In the genomic region with DNA sequence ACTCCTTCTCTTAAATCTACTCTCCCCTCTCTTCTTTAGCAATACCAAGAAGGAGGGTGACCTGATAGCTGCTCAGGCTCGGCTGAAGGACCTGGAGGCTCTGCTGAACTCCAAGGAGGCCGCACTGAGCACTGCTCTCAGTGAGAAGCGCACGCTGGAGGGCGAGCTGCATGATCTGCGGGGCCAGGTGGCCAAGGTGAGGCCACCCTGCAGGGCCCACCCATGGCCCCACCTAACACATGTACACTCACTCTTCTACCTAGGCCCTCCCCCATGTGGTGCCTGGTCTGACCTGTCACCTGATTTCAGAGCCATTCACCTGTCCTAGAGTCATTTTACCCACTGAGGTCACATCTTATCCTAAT, we compare ENCODE assay signal across 1 cellular context.
TF ChIP-seq lines count a peak whose summit lies in the region.

No MANE protein-coding gene starts in this region.

TF ChIP-seq in HepG2, 621 proteins besides CTCF, POLR2A, EP300 and RAD21 (continued from another document and continues in another):
- TF ChIP-seq, protein P1, sequence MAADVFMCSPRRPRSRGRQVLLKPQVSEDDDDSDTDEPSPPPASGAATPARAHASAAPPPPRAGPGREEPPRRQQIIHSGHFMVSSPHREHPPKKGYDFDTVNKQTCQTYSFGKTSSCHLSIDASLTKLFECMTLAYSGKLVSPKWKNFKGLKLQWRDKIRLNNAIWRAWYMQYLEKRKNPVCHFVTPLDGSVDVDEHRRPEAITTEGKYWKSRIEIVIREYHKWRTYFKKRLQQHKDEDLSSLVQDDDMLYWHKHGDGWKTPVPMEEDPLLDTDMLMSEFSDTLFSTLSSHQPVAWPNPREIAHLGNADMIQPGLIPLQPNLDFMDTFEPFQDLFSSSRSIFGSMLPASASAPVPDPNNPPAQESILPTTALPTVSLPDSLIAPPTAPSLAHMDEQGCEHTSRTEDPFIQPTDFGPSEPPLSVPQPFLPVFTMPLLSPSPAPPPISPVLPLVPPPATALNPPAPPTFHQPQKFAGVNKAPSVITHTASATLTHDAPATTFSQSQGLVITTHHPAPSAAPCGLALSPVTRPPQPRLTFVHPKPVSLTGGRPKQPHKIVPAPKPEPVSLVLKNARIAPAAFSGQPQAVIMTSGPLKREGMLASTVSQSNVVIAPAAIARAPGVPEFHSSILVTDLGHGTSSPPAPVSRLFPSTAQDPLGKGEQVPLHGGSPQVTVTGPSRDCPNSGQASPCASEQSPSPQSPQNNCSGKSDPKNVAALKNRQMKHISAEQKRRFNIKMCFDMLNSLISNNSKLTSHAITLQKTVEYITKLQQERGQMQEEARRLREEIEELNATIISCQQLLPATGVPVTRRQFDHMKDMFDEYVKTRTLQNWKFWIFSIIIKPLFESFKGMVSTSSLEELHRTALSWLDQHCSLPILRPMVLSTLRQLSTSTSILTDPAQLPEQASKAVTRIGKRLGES (CRISPR knock-in tag; IDR thresholded peaks at IDR 0.05; ENCODE audit: borderline replicate concordance): no peak
- TF ChIP-seq, protein P2, sequence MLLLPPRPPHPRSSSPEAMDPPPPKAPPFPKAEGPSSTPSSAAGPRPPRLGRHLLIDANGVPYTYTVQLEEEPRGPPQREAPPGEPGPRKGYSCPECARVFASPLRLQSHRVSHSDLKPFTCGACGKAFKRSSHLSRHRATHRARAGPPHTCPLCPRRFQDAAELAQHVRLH (CRISPR knock-in tag; IDR thresholded peaks at IDR 0.05; ENCODE audit: borderline replicate concordance, low read depth): no peak
- TF ChIP-seq ESRRA (CRISPR knock-in tag; IDR thresholded peaks at IDR 0.05; ENCODE audit: low read depth) (no peak), ZNF337 (CRISPR knock-in tag; IDR thresholded peaks at IDR 0.05; ENCODE audit: borderline replicate concordance, low read depth) (no peak), PHB2 (IDR thresholded peaks at IDR 0.05; ENCODE audit: partially characterized antibody) (no peak), ZBTB21 (CRISPR knock-in tag; IDR thresholded peaks at IDR 0.05) (no peak), ONECUT2 (CRISPR knock-in tag; IDR thresholded peaks at IDR 0.05) (no peak), ZNF709 (CRISPR knock-in tag; IDR thresholded peaks at IDR 0.05) (no peak), NFKBIZ (CRISPR knock-in tag; IDR thresholded peaks at IDR 0.05) (0 out of 2 replicates have a peak, but pooled peaks have one; percentile 3), ZBTB1 (CRISPR knock-in tag; IDR thresholded peaks at IDR 0.05; ENCODE audit: borderline replicate concordance) (no peak), MTA1 (CRISPR knock-in tag; IDR thresholded peaks at IDR 0.05; ENCODE audit: borderline replicate concordance) (0 out of 2 replicates have a peak, but pooled peaks have one; percentile 22), ATRX (CRISPR knock-in tag; IDR thresholded peaks at IDR 0.05; ENCODE audit: borderline replicate concordance) (no peak), HDAC2 (CRISPR knock-in tag; IDR thresholded peaks at IDR 0.05) (no peak), POLR2AphosphoS2 (IDR thresholded peaks at IDR 0.05; ENCODE audit: low read depth, low read length) (no peak), KLF6 (CRISPR knock-in tag; IDR thresholded peaks at IDR 0.05) (no peak), ZNF34 (CRISPR knock-in tag; IDR thresholded peaks at IDR 0.05; ENCODE audit: borderline replicate concordance) (no peak), EED (CRISPR knock-in tag; IDR thresholded peaks at IDR 0.05) (no peak), ZNF776 (CRISPR knock-in tag; IDR thresholded peaks at IDR 0.05) (no peak), POGZ (CRISPR knock-in tag; IDR thresholded peaks at IDR 0.05) (no peak), LCORL (IDR thresholded peaks at IDR 0.05) (no peak), LCORL (CRISPR knock-in tag; IDR thresholded peaks at IDR 0.05) (no peak; the same call in 1 of the 2 replicates), ZNF75D (CRISPR knock-in tag; IDR thresholded peaks at IDR 0.05; ENCODE audit: borderline replicate concordance) (no peak), ZKSCAN8 (CRISPR knock-in tag; IDR thresholded peaks at IDR 0.05; ENCODE audit: borderline replicate concordance) (no peak), TBX2 (CRISPR knock-in tag; IDR thresholded peaks at IDR 0.05; ENCODE audit: borderline replicate concordance) (no peak), HNRNPL (IDR thresholded peaks at IDR 0.05; ENCODE audit: low read depth, low read length) (no peak), THAP11 (CRISPR knock-in tag; IDR thresholded peaks at IDR 0.05) (no peak), SAFB2 (CRISPR knock-in tag; IDR thresholded peaks at IDR 0.05; ENCODE audit: borderline replicate concordance, low read depth) (no peak), ZNF230 (CRISPR knock-in tag; IDR thresholded peaks at IDR 0.05) (0 out of 2 replicates have a peak, but pooled peaks have one; percentile 22), SALL1 (CRISPR knock-in tag; IDR thresholded peaks at IDR 0.05) (no peak), PITX1 (CRISPR knock-in tag; IDR thresholded peaks at IDR 0.05) (no peak)
- TF ChIP-seq, protein P3, sequence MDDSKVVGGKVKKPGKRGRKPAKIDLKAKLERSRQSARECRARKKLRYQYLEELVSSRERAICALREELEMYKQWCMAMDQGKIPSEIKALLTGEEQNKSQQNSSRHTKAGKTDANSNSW (CRISPR knock-in tag; IDR thresholded peaks at IDR 0.05; ENCODE audit: borderline replicate concordance): no peak
- TF ChIP-seq, protein P4, sequence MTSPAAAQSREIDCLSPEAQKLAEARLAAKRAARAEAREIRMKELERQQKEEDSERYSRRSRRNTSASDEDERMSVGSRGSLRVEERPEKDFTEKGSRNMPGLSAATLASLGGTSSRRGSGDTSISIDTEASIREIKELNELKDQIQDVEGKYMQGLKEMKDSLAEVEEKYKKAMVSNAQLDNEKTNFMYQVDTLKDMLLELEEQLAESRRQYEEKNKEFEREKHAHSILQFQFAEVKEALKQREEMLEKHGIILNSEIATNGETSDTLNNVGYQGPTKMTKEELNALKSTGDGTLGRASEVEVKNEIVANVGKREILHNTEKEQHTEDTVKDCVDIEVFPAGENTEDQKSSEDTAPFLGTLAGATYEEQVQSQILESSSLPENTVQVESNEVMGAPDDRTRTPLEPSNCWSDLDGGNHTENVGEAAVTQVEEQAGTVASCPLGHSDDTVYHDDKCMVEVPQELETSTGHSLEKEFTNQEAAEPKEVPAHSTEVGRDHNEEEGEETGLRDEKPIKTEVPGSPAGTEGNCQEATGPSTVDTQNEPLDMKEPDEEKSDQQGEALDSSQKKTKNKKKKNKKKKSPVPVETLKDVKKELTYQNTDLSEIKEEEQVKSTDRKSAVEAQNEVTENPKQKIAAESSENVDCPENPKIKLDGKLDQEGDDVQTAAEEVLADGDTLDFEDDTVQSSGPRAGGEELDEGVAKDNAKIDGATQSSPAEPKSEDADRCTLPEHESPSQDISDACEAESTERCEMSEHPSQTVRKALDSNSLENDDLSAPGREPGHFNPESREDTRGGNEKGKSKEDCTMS (CRISPR knock-in tag; conservative IDR thresholded peaks at IDR 0.05): no peak
- TF ChIP-seq, protein P5, sequence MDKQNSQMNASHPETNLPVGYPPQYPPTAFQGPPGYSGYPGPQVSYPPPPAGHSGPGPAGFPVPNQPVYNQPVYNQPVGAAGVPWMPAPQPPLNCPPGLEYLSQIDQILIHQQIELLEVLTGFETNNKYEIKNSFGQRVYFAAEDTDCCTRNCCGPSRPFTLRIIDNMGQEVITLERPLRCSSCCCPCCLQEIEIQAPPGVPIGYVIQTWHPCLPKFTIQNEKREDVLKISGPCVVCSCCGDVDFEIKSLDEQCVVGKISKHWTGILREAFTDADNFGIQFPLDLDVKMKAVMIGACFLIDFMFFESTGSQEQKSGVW (CRISPR knock-in tag; IDR thresholded peaks at IDR 0.05; ENCODE audit: borderline replicate concordance): no peak; the same call in 1 of the 2 replicates
- TF ChIP-seq, protein P6, sequence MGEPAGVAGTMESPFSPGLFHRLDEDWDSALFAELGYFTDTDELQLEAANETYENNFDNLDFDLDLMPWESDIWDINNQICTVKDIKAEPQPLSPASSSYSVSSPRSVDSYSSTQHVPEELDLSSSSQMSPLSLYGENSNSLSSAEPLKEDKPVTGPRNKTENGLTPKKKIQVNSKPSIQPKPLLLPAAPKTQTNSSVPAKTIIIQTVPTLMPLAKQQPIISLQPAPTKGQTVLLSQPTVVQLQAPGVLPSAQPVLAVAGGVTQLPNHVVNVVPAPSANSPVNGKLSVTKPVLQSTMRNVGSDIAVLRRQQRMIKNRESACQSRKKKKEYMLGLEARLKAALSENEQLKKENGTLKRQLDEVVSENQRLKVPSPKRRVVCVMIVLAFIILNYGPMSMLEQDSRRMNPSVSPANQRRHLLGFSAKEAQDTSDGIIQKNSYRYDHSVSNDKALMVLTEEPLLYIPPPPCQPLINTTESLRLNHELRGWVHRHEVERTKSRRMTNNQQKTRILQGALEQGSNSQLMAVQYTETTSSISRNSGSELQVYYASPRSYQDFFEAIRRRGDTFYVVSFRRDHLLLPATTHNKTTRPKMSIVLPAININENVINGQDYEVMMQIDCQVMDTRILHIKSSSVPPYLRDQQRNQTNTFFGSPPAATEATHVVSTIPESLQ (CRISPR knock-in tag; conservative IDR thresholded peaks at IDR 0.05): no peak
- TF ChIP-seq, protein P7, sequence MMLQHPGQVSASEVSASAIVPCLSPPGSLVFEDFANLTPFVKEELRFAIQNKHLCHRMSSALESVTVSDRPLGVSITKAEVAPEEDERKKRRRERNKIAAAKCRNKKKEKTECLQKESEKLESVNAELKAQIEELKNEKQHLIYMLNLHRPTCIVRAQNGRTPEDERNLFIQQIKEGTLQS (CRISPR knock-in tag; IDR thresholded peaks at IDR 0.05): no peak
- TF ChIP-seq, protein P8, sequence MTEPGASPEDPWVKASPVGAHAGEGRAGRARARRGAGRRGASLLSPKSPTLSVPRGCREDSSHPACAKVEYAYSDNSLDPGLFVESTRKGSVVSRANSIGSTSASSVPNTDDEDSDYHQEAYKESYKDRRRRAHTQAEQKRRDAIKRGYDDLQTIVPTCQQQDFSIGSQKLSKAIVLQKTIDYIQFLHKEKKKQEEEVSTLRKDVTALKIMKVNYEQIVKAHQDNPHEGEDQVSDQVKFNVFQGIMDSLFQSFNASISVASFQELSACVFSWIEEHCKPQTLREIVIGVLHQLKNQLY (CRISPR knock-in tag; IDR thresholded peaks at IDR 0.05): no peak
- TF ChIP-seq, protein P9, sequence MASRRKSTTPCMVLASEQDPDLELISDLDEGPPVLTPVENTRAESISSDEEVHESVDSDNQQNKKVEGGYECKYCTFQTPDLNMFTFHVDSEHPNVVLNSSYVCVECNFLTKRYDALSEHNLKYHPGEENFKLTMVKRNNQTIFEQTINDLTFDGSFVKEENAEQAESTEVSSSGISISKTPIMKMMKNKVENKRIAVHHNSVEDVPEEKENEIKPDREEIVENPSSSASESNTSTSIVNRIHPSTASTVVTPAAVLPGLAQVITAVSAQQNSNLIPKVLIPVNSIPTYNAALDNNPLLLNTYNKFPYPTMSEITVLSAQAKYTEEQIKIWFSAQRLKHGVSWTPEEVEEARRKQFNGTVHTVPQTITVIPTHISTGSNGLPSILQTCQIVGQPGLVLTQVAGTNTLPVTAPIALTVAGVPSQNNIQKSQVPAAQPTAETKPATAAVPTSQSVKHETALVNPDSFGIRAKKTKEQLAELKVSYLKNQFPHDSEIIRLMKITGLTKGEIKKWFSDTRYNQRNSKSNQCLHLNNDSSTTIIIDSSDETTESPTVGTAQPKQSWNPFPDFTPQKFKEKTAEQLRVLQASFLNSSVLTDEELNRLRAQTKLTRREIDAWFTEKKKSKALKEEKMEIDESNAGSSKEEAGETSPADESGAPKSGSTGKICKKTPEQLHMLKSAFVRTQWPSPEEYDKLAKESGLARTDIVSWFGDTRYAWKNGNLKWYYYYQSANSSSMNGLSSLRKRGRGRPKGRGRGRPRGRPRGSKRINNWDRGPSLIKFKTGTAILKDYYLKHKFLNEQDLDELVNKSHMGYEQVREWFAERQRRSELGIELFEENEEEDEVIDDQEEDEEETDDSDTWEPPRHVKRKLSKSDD (CRISPR knock-in tag; IDR thresholded peaks at IDR 0.05; ENCODE audit: low read depth): no peak
- TF ChIP-seq, protein P10, sequence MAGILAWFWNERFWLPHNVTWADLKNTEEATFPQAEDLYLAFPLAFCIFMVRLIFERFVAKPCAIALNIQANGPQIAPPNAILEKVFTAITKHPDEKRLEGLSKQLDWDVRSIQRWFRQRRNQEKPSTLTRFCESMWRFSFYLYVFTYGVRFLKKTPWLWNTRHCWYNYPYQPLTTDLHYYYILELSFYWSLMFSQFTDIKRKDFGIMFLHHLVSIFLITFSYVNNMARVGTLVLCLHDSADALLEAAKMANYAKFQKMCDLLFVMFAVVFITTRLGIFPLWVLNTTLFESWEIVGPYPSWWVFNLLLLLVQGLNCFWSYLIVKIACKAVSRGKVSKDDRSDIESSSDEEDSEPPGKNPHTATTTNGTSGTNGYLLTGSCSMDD (CRISPR knock-in tag; IDR thresholded peaks at IDR 0.05): no peak
- TF ChIP-seq, protein P11, sequence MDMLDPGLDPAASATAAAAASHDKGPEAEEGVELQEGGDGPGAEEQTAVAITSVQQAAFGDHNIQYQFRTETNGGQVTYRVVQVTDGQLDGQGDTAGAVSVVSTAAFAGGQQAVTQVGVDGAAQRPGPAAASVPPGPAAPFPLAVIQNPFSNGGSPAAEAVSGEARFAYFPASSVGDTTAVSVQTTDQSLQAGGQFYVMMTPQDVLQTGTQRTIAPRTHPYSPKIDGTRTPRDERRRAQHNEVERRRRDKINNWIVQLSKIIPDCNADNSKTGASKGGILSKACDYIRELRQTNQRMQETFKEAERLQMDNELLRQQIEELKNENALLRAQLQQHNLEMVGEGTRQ (IDR thresholded peaks at IDR 0.05; ENCODE audit: low read depth, low read length): no peak
- TF ChIP-seq, protein P11 (CRISPR knock-in tag; IDR thresholded peaks at IDR 0.05; ENCODE audit: borderline replicate concordance): no peak
- TF ChIP-seq, protein P12, sequence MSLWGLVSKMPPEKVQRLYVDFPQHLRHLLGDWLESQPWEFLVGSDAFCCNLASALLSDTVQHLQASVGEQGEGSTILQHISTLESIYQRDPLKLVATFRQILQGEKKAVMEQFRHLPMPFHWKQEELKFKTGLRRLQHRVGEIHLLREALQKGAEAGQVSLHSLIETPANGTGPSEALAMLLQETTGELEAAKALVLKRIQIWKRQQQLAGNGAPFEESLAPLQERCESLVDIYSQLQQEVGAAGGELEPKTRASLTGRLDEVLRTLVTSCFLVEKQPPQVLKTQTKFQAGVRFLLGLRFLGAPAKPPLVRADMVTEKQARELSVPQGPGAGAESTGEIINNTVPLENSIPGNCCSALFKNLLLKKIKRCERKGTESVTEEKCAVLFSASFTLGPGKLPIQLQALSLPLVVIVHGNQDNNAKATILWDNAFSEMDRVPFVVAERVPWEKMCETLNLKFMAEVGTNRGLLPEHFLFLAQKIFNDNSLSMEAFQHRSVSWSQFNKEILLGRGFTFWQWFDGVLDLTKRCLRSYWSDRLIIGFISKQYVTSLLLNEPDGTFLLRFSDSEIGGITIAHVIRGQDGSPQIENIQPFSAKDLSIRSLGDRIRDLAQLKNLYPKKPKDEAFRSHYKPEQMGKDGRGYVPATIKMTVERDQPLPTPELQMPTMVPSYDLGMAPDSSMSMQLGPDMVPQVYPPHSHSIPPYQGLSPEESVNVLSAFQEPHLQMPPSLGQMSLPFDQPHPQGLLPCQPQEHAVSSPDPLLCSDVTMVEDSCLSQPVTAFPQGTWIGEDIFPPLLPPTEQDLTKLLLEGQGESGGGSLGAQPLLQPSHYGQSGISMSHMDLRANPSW (CRISPR knock-in tag; IDR thresholded peaks at IDR 0.05; ENCODE audit: borderline replicate concordance): 0 out of 2 replicates have a peak, but pooled peaks have one; percentile 51
